ENCODE assay signal across 17 cellular contexts in the genomic region with DNA sequence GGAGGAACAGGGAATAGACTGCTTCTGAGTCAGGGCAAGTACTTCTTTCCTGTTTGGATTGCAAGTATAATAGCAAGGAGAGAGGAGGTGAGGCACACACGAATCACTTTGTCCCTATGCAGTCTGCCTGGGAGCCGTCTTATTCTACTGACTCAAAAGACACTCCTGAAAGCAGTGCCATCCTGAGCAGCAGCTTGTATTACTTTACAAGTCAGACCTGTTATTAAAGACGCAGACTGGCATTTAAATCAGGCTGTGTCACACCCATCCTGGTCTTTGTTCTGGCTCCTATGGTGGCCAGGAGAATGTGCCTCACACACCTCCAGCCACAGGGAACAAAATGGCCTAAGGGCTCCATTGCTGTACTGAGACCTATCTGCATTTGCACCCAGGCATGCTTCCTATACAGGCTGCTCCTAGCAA. TPM values are rescaled to one million over a fixed set of nuclear protein-coding genes. Genes with fewer than 3 reads are reported as not detected.
DNase-seq lines count a peak whose midpoint lies in the region; ATAC-seq, FAIRE-seq and TF ChIP-seq lines count a peak whose summit lies in the region.
"Had no signal": no experiment of that assay in that cellular context is flagged by ENCODE, and none has a peak within 500 bp of the region (broad histone marks: within the 10 kb centered on the region; RNA-seq: fewer than 3 reads in every experiment).

No MANE protein-coding gene starts in this region.

- H3K4me3 Mint-ChIP-seq in immature natural killer cell, result no peak overlapping the region
- H3K4me3 Mint-ChIP-seq: activated naive CD8-positive, alpha-beta T cell treated with anti-CD3 and anti-CD28 coated beads, Interleukin-2, amount 10 ng/mL, durations not matched to agents 7 days and 5 days; brain had no signal

- DNase-seq in activated naive CD4-positive, alpha-beta T cell treated with anti-CD3 and anti-CD28 coated beads, Interleukin-2, amount 50 U/mL, for 72 hours (ENCODE audit: low spot score in 2 of 2), result no peak
- DNase-seq in activated naive CD4-positive, alpha-beta T cell (lab: John Stamatoyannopoulos, UW), result no peak
- DNase-seq in Panc1 (ENCODE audit: low read depth, low spot score) (no peak), esophagus squamous epithelium (lab: John Stamatoyannopoulos, UW) (no peak), small intestine (peak; percentile 43), immature natural killer cell (no peak), cerebellar cortex (ENCODE audit: low spot score) (no peak), tibial nerve (ENCODE audit: low spot score in 2 of 2) (no peak)
- DNase-seq: activated CD4-positive, alpha-beta T cell treated with anti-CD3 and anti-CD28 coated beads for 1 hour; activated naive CD8-positive, alpha-beta T cell treated with anti-CD3 and anti-CD28 coated beads, Interleukin-2, amount 10 ng/mL, durations not matched to agents 7 days and 5 days; cortex of kidney; left lung; stimulated activated CD4-positive, alpha-beta T cell treated with anti-CD3 and anti-CD28 coated beads, Interleukin-15, amount 100 ng/mL, for 24 hours; T-helper 9 cell had no signal

- in situ Hi-C loops in Panc1 (cut with HindIII; ENCODE audit: low pct_unique_long_range_greater_than_20kb, low sequenced_read_pairs), result no loop called here

- TF ChIP-seq POLR2A in esophagus squamous epithelium (IDR thresholded peaks at IDR 0.05), result no peak
- TF ChIP-seq POLR2A in tibial nerve (IDR thresholded peaks at IDR 0.05), result no peak

- H3K27ac ChIP-seq in Panc1 (ENCODE audit: low read length), result no peak overlapping the region; the same call in 1 of the 2 replicates
- peak overlapping the region; percentile 52 to 81 (median 60) for H3K27ac ChIP-seq in esophagus squamous epithelium
- no peak overlapping the region for H3K27ac ChIP-seq in small intestine (ENCODE audit: low read depth in 1 of 2, low read length in 1 of 2)
- no peak overlapping the region for H3K27ac ChIP-seq in tibial nerve
- H3K27ac ChIP-seq: left lung, neutrophil, right atrium auricular region had no signal

- POLR2A ChIA-PET in Panc1 (lab: Charles Lee), result interaction anchor here (0.6 kb wide), 1 partner anchor 436 kb away, joined by 5 read pairs; no protein-coding TSS in a partner anchor

- no peaks in the 10 kb centered on the region for H3K4me1 Mint-ChIP-seq in immature natural killer cell
- H3K4me1 Mint-ChIP-seq: brain had no signal

- no peak for FAIRE-seq in small intestine (lab: Jason Lieb, UNC)

- H3K27me3 Mint-ChIP-seq in immature natural killer cell (ENCODE audit: low read depth in 3 of 3), result peaks cover 0 to 2% (median 0%) of the 10 kb centered on the region in 3 donors

- TF ChIP-seq EP300 in tibial nerve (IDR thresholded peaks at IDR 0.05), result no peak

- no peaks in the 10 kb centered on the region for H3K9me3 Mint-ChIP-seq in activated naive CD4-positive, alpha-beta T cell treated with anti-CD3 and anti-CD28 coated beads, Interleukin-2, amount 50 U/mL, for 72 hours
- H3K9me3 Mint-ChIP-seq in immature natural killer cell, result no peaks in the 10 kb centered on the region
- H3K9me3 Mint-ChIP-seq: activated naive CD8-positive, alpha-beta T cell treated with anti-CD3 and anti-CD28 coated beads, Interleukin-2, amount 10 ng/mL, durations not matched to agents 7 days and 5 days; brain had no signal

- intact Hi-C loops in Panc1 (cut with micrococcal nuclease; ENCODE audit: unreplicated experiment), result loop anchor here (10.0 kb wide), 1 partner anchor 92 kb away; a partner anchor contains a TSS
- intact Hi-C loops in esophagus squamous epithelium (cut with DNase I), result no loop called here

- H3K9me3 ChIP-seq in Panc1 (ENCODE audit: control insufficient read depth, insufficient read depth, low read depth, low read length) (no peaks in the 10 kb centered on the region), esophagus squamous epithelium (no peaks in the 10 kb centered on the region), small intestine (ENCODE audit: control insufficient read depth, low read depth) (no peaks in the 10 kb centered on the region), tibial nerve (no peaks in the 10 kb centered on the region)
- H3K9me3 ChIP-seq: left lung, neutrophil, right atrium auricular region had no signal

- H3K4me1 ChIP-seq in Panc1 (ENCODE audit: control insufficient read depth, insufficient read depth, low read length), result peaks cover 7% of the 10 kb centered on the region; the same call in 1 of the 2 replicates
- H3K4me1 ChIP-seq in esophagus squamous epithelium, result peaks cover 0 to 22% (median 5%) of the 10 kb centered on the region in 3 donors
- H3K4me1 ChIP-seq in small intestine (ENCODE audit: control insufficient read depth in 2 of 2, insufficient read depth in 1 of 2, low read depth in 1 of 2, low read length in 1 of 2), result no peaks in the 10 kb centered on the region
- H3K4me1 ChIP-seq in tibial nerve, result peaks cover 0 to 8% (median 0%) of the 10 kb centered on the region in 4 donors
- H3K4me1 ChIP-seq: left lung, right atrium auricular region had no signal

- CTCF ChIA-PET in Panc1 (lab: Charles Lee), result no interaction called here

- H3K4me3 ChIP-seq in Panc1 (ENCODE audit: low read depth in 2 of 2, low read length in 2 of 2) (no peak overlapping the region), esophagus squamous epithelium (no peak overlapping the region), small intestine (ENCODE audit: low read depth in 1 of 2, low read length in 2 of 2) (no peak overlapping the region), tibial nerve (no peak overlapping the region)
- H3K4me3 ChIP-seq: left lung, right atrium auricular region had no signal

- H3K27ac Mint-ChIP-seq in activated naive CD4-positive, alpha-beta T cell treated with anti-CD3 and anti-CD28 coated beads, Interleukin-2, amount 50 U/mL, for 72 hours, result no peak overlapping the region
- no peak overlapping the region for H3K27ac Mint-ChIP-seq in immature natural killer cell
- H3K27ac Mint-ChIP-seq: activated naive CD8-positive, alpha-beta T cell treated with anti-CD3 and anti-CD28 coated beads, Interleukin-2, amount 10 ng/mL, durations not matched to agents 7 days and 5 days; brain had no signal

- H3K36me3 ChIP-seq in Panc1 (ENCODE audit: control insufficient read depth, insufficient read depth, low read length) (no peaks in the 10 kb centered on the region), esophagus squamous epithelium (no peaks in the 10 kb centered on the region), small intestine (ENCODE audit: control insufficient read depth in 2 of 2, insufficient read depth in 2 of 2, low read length in 2 of 2) (no peaks in the 10 kb centered on the region), tibial nerve (no peaks in the 10 kb centered on the region)
- H3K36me3 ChIP-seq: left lung, neutrophil, right atrium auricular region had no signal

- no peaks in the 10 kb centered on the region for H3K36me3 Mint-ChIP-seq in activated naive CD4-positive, alpha-beta T cell treated with anti-CD3 and anti-CD28 coated beads, Interleukin-2, amount 50 U/mL, for 72 hours
- H3K36me3 Mint-ChIP-seq in immature natural killer cell, result peaks cover 0 to 5% (median 0%) of the 10 kb centered on the region in 3 donors
- H3K36me3 Mint-ChIP-seq: activated naive CD8-positive, alpha-beta T cell treated with anti-CD3 and anti-CD28 coated beads, Interleukin-2, amount 10 ng/mL, durations not matched to agents 7 days and 5 days; brain had no signal

- 45 to 53% methylated on average over 3 of the region's 3 CpGs for WGBS in esophagus squamous epithelium, 2 donors
- 35 to 66% (median 52%) methylated on average over 3 of the region's 3 CpGs for WGBS in small intestine, 3 donors
- WGBS in tibial nerve, 2 donors, result 60 to 62% methylated on average over 3 of the region's 3 CpGs

- BruUV-seq in Panc1 (replicated peaks; lab: Mats Ljungman, UMichigan), result no TSS peak

- peak; percentile 32 to 53 for ATAC-seq in activated naive CD4-positive, alpha-beta T cell treated with anti-CD3 and anti-CD28 coated beads, Interleukin-2, amount 50 U/mL, for 72 hours
- ATAC-seq in Panc1, result peak; percentile 45
- ATAC-seq: left lung had no signal

- H3K27me3 ChIP-seq in Panc1 (ENCODE audit: control insufficient read depth, insufficient read depth, low read length) (no peaks in the 10 kb centered on the region), esophagus squamous epithelium (no peaks in the 10 kb centered on the region), small intestine (ENCODE audit: control insufficient read depth in 2 of 2, insufficient read depth in 2 of 2, low read length in 2 of 2) (no peaks in the 10 kb centered on the region), tibial nerve (no peaks in the 10 kb centered on the region)
- H3K27me3 ChIP-seq: left lung, neutrophil, right atrium auricular region had no signal

- no peak for TF ChIP-seq CTCF in Panc1 (IDR thresholded peaks at IDR 0.05)
- TF ChIP-seq CTCF in esophagus squamous epithelium (IDR thresholded peaks at IDR 0.05), result no peak
- TF ChIP-seq CTCF in tibial nerve (IDR thresholded peaks at IDR 0.05), result no peak

RNA-seq across cellular contexts. Expression of a gene that starts 17.9 kb away (rescaled TPM):
- 100 to 1,000 TPM in 1 of 2 donors, 10 to 100 TPM in 1; 98.6 to 114 TPM for total RNA-seq in activated naive CD4-positive, alpha-beta T cell treated with anti-CD3 and anti-CD28 coated beads, Interleukin-2, amount 50 U/mL, for 72 hours
- total RNA-seq in Panc1 (2021; ENCODE audit: unreplicated experiment) (62.2 TPM), esophagus squamous epithelium (100 to 1,000 TPM in 3 of 4 donors, 10 to 100 TPM in 1; 88.7 to 178 (median 128) TPM), tibial nerve (10 to 100 TPM; 50.4 to 96.1 (median 60.2) TPM)
- polyA plus RNA-seq in Panc1 (2012; ENCODE audit: insufficient read length), result 49.9 TPM
- polyA plus RNA-seq in small intestine (10 to 100 TPM; 59.1 to 78.1 (median 68.9) TPM), immature natural killer cell (100 to 1,000 TPM in 1 of 3 donors, 10 to 100 TPM in 2; 73.6 to 114 (median 82.1) TPM)

RNA-seq across cellular contexts. Expression of a gene that starts 29.7 kb away (rescaled TPM):
- 10 to 100 TPM; 45.6 to 54.6 TPM for total RNA-seq in activated naive CD4-positive, alpha-beta T cell treated with anti-CD3 and anti-CD28 coated beads, Interleukin-2, amount 50 U/mL, for 72 hours
- 52.0 TPM for total RNA-seq in Panc1 (2021; ENCODE audit: unreplicated experiment)
- polyA plus RNA-seq in Panc1 (2012; ENCODE audit: insufficient read length), result 22.0 TPM
- total RNA-seq in esophagus squamous epithelium, result 10 to 100 TPM; 19.7 to 41.8 (median 29.0) TPM
- 10 to 100 TPM; 14.3 to 24.2 (median 19.5) TPM for polyA plus RNA-seq in small intestine
- polyA plus RNA-seq in immature natural killer cell, result 10 to 100 TPM; 45.0 to 57.1 (median 52.1) TPM
- 10 to 100 TPM; 35.6 to 70.8 (median 52.5) TPM for total RNA-seq in tibial nerve

Comparison
In these comparisons a context has a peak if more than half of its experiments do, and no peak if none do; other contexts are left out.
1. H3K27ac ChIP-seq: peak in esophagus squamous epithelium (4 of 4); none in Panc1 (single experiment), small intestine (0 of 2) and tibial nerve (0 of 4).